ENCODE assay signal across 32 cellular contexts in the genomic region with DNA sequence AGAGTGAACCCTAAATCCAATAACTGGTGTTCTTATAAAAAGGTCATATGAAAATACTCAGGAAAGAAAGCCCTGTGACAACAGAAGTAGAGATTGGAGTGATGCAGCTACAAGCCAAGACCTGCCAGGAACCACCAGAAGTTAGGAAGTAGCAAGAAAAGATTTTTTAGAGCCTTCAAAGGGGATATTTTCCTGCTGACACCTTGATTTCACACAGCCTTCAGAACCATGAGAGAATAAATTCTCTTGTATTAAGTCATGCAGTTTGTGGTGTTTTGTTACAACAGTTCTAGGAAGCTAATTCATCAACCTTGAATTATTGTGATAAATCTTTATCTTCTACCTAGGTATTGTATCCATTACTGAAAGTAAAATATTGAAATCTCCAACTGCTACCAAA.
"Had no signal": no experiment of that assay in that cellular context is flagged by ENCODE, and none has a peak within 500 bp of the region (broad histone marks: within the 10 kb centered on the region; RNA-seq: fewer than 3 reads in every experiment).

No MANE protein-coding gene starts in this region.

- H3K4me3 ChIP-seq: adrenal gland, ascending aorta, cardiac muscle cell, colonic mucosa, esophagus muscularis mucosa, gastroesophageal sphincter, heart right ventricle, hepatocyte had no signal

- H3K9me3 ChIP-seq: adrenal gland, ascending aorta, colonic mucosa, esophagus muscularis mucosa, gastroesophageal sphincter had no signal

- ATAC-seq: activated CD4-positive, alpha-beta T cell treated with anti-CD3 and anti-CD28 coated beads for 36 hours; activated naive CD8-positive, alpha-beta T cell treated with anti-CD3 and anti-CD28 coated beads, Interleukin-2, amount 50 U/mL, for 24 hours; activated T-cell treated with anti-CD3 and anti-CD28 coated beads, Interleukin-2, amount 50 U/mL, for 72 hours; gastroesophageal sphincter; heart right ventricle; T-helper 17 cell had no signal

- H3K27ac Mint-ChIP-seq: activated CD4-positive, alpha-beta memory T cell treated with anti-CD3 and anti-CD28 coated beads, Interleukin-2, amount 10 ng/mL, durations not matched to agents 7 days and 5 days; activated CD4-positive, alpha-beta T cell treated with anti-CD3 and anti-CD28 coated beads for 36 hours; activated CD4-positive, alpha-beta T cell treated with anti-CD3 and anti-CD28 coated beads, Interleukin-2, amount 10 ng/mL, durations not matched to agents 24 days and 14 days; activated naive CD8-positive, alpha-beta T cell; activated naive CD8-positive, alpha-beta T cell treated with anti-CD3 and anti-CD28 coated beads, Interleukin-2, amount 50 U/mL, for 24 hours; activated T-cell treated with anti-CD3 and anti-CD28 coated beads, Interleukin-2, amount 50 U/mL, for 24 hours; activated T-cell treated with anti-CD3 and anti-CD28 coated beads, Interleukin-2, amount 50 U/mL, for 72 hours; T-helper 17 cell; T-helper 2 cell treated with Interferon-gamma antibody and Interleukin-4, amounts not matched to agents 5 μg/mL and 100 μg/mL, for 36 hours had no signal

- H3K27me3 ChIP-seq: adrenal gland, ascending aorta, brain microvascular endothelial cell, cardiac muscle cell, colonic mucosa, esophagus muscularis mucosa, gastroesophageal sphincter, heart right ventricle, hepatocyte had no signal

- H3K27me3 Mint-ChIP-seq: T-helper 17 cell had no signal

- H3K9me3 Mint-ChIP-seq: activated CD4-positive, alpha-beta T cell treated with anti-CD3 and anti-CD28 coated beads, Interleukin-2, amount 10 ng/mL, durations not matched to agents 24 days and 14 days; activated naive CD8-positive, alpha-beta T cell treated with anti-CD3 and anti-CD28 coated beads, Interleukin-2, amount 50 U/mL, for 24 hours; activated T-cell treated with anti-CD3 and anti-CD28 coated beads, Interleukin-2, amount 50 U/mL, for 72 hours had no signal

- H3K4me1 Mint-ChIP-seq: activated CD4-positive, alpha-beta memory T cell treated with anti-CD3 and anti-CD28 coated beads, Interleukin-2, amount 10 ng/mL, durations not matched to agents 7 days and 5 days; activated CD4-positive, alpha-beta T cell treated with anti-CD3 and anti-CD28 coated beads for 36 hours; activated CD4-positive, alpha-beta T cell treated with anti-CD3 and anti-CD28 coated beads, Interleukin-2, amount 10 ng/mL, durations not matched to agents 24 days and 14 days; activated naive CD8-positive, alpha-beta T cell treated with anti-CD3 and anti-CD28 coated beads, Interleukin-2, amount 50 U/mL, for 24 hours; T-helper 17 cell had no signal

- H3K4me1 ChIP-seq: adrenal gland, colonic mucosa had no signal

- DNase-seq: activated CD4-positive, alpha-beta memory T cell treated with anti-CD3 and anti-CD28 coated beads, Interleukin-2, amount 10 ng/mL, durations not matched to agents 7 days and 5 days; activated CD4-positive, alpha-beta T cell treated with anti-CD3 and anti-CD28 coated beads for 36 hours; activated CD4-positive, alpha-beta T cell treated with anti-CD3 and anti-CD28 coated beads, Interleukin-2, amount 10 ng/mL, durations not matched to agents 24 days and 14 days; activated CD4-positive, CD25-positive, alpha-beta regulatory T cell; activated CD4-positive, CD25-positive, alpha-beta regulatory T cell treated with anti-CD3 and anti-CD28 coated beads, Interleukin-2, amount 50 U/mL, for 72 hours; activated CD8-positive, alpha-beta memory T cell treated with anti-CD3 and anti-CD28 coated beads, Interleukin-2, amount 50 U/mL, for 48 hours; activated gamma-delta T cell treated with Interleukin-2 at 50 U/mL for 16 hours; activated naive CD4-positive, alpha-beta T cell treated with anti-CD3 and anti-CD28 coated beads, Interleukin-2, amount 50 U/mL, for 16 hours; activated naive CD4-positive, alpha-beta T cell treated with Interleukin-2 at 50 U/mL for 16 hours; activated naive CD8-positive, alpha-beta T cell treated with anti-CD3 and anti-CD28 coated beads, Interleukin-2, amount 50 U/mL, for 24 hours; activated T-cell treated with anti-CD3 and anti-CD28 coated beads for 4 hours; activated T-cell treated with anti-CD3 and anti-CD28 coated beads, Interleukin-2, amount 50 U/mL, for 24 hours; activated T-cell treated with anti-CD3 and anti-CD28 coated beads, Interleukin-2, amount 50 U/mL, for 72 hours; adrenal gland; brain microvascular endothelial cell; central memory CD4-positive, alpha-beta T cell; cerebellar nuclear complex; colonic mucosa; effector CD8-positive, alpha-beta T cell; erythroblast; foreskin melanocyte; heart right ventricle; T-helper 1 cell; T-helper 17 cell; T1000 had no signal

- H3K36me3 ChIP-seq: adrenal gland, ascending aorta, brain microvascular endothelial cell, cardiac muscle cell, colonic mucosa, esophagus muscularis mucosa, gastroesophageal sphincter, heart right ventricle had no signal

- H3K79me2 ChIP-seq: hepatocyte had no signal

- H2AFZ ChIP-seq: hepatocyte had no signal

- H3K4me3 Mint-ChIP-seq: activated CD4-positive, alpha-beta memory T cell treated with anti-CD3 and anti-CD28 coated beads, Interleukin-2, amount 10 ng/mL, durations not matched to agents 7 days and 5 days; activated CD4-positive, alpha-beta T cell treated with anti-CD3 and anti-CD28 coated beads for 36 hours; activated CD4-positive, alpha-beta T cell treated with anti-CD3 and anti-CD28 coated beads, Interleukin-2, amount 10 ng/mL, durations not matched to agents 24 days and 14 days; activated naive CD8-positive, alpha-beta T cell; activated naive CD8-positive, alpha-beta T cell treated with anti-CD3 and anti-CD28 coated beads, Interleukin-2, amount 50 U/mL, for 24 hours; activated T-cell treated with anti-CD3 and anti-CD28 coated beads, Interleukin-2, amount 50 U/mL, for 24 hours; activated T-cell treated with anti-CD3 and anti-CD28 coated beads, Interleukin-2, amount 50 U/mL, for 72 hours; T-helper 17 cell; T-helper 2 cell treated with Interferon-gamma antibody and Interleukin-4, amounts not matched to agents 5 μg/mL and 100 μg/mL, for 36 hours had no signal

- H3K27ac ChIP-seq: adrenal gland, brain microvascular endothelial cell, cardiac muscle cell, colonic mucosa, esophagus muscularis mucosa, gastroesophageal sphincter, heart right ventricle, hepatocyte had no signal

- H3K4me2 ChIP-seq: hepatocyte had no signal
